Comparison of ENCODE assay signal across 13 cellular contexts in genomic region chr6:74167506-74167905, GRCh38.
A peak's percentile ranks its signal among the peaks of the same experiment; 100 is the strongest.
DNase-seq lines count a peak whose midpoint lies in the region; ATAC-seq and TF ChIP-seq lines count a peak whose summit lies in the region.
"Had no signal": no experiment of that assay in that cellular context is flagged by ENCODE, and none has a peak within 500 bp of the region (broad histone marks: within the 10 kb centered on the region; RNA-seq: fewer than 3 reads in every experiment).

No MANE protein-coding gene starts in this region.

- no peak for DNase-seq in GM23338 (ENCODE audit: low spot score)
- peak; percentile 53 for DNase-seq in MG63
- peak; percentile 3 for DNase-seq in fibroblast of gingiva (ENCODE audit: low read depth)
- DNase-seq in Peyer's patch = no peak
- no peak for DNase-seq in HFFc6
- no peak for DNase-seq in cerebellar cortex (ENCODE audit: low spot score)
- DNase-seq: ACHN; BE2C; Caco-2; CD4-positive, alpha-beta T cell; H9 had no signal

- H3K4me1 Mint-ChIP-seq in GM23338 (no peaks in the 10 kb centered on the region), HFFc6 (ENCODE audit: low read depth) (no peaks in the 10 kb centered on the region)
- H3K4me1 Mint-ChIP-seq: H9 had no signal

- H3K4me1 ChIP-seq in GM23338 (ENCODE audit: insufficient read depth) (no peaks in the 10 kb centered on the region), stomach smooth muscle (ENCODE audit: control insufficient read depth, insufficient read depth, low read length) (peaks cover 8% of the 10 kb centered on the region), Peyer's patch (no peaks in the 10 kb centered on the region)
- H3K4me1 ChIP-seq: BE2C had no signal

- H3K27ac ChIP-seq in GM23338 (ENCODE audit: low read depth) (no peak overlapping the region), stomach smooth muscle (ENCODE audit: low read length) (peak overlapping the region; percentile 69), Peyer's patch (no peak overlapping the region)
- H3K27ac ChIP-seq: C4-2B had no signal

- H3K27ac Mint-ChIP-seq in GM23338 (no peak overlapping the region), HFFc6 (no peak overlapping the region)
- H3K27ac Mint-ChIP-seq: CD4-positive, alpha-beta T cell had no signal

- H3K4me3 Mint-ChIP-seq in GM23338 (no peak overlapping the region), HFFc6 (no peak overlapping the region)
- H3K4me3 Mint-ChIP-seq: CD4-positive, alpha-beta T cell; H9 had no signal

- no peak for ATAC-seq in GM23338

- H3K27me3 Mint-ChIP-seq in GM23338 (ENCODE audit: insufficient read depth, low read depth, poor library complexity) = peaks cover 1% of the 10 kb centered on the region
- H3K27me3 Mint-ChIP-seq in HFFc6 (ENCODE audit: insufficient read depth) = no peaks in the 10 kb centered on the region
- H3K27me3 Mint-ChIP-seq: CD4-positive, alpha-beta T cell had no signal

- H3K4me2 ChIP-seq in GM23338 = no peak overlapping the region

- H3K4me3 ChIP-seq in GM23338 (no peak overlapping the region), MG63 (no peak overlapping the region), stomach smooth muscle (ENCODE audit: low read length in 2 of 2) (peak overlapping the region in 1 of 2 donors; percentile 8), Peyer's patch (no peak overlapping the region)

- H3K36me3 Mint-ChIP-seq in GM23338 (ENCODE audit: low read depth) (no peaks in the 10 kb centered on the region), HFFc6 (ENCODE audit: low read depth) (no peaks in the 10 kb centered on the region)

- no peaks in the 10 kb centered on the region for H3K9me3 ChIP-seq in MG63
- no peaks in the 10 kb centered on the region for H3K9me3 ChIP-seq in stomach smooth muscle (ENCODE audit: control insufficient read depth in 2 of 2, low read length in 2 of 2)
- no peaks in the 10 kb centered on the region for H3K9me3 ChIP-seq in Peyer's patch
- H3K9me3 ChIP-seq: BE2C had no signal

- no peak overlapping the region for H3K9ac ChIP-seq in stomach smooth muscle (ENCODE audit: low read length in 2 of 2)

- TF ChIP-seq CTCF in GM23338 (conservative IDR thresholded peaks at IDR 0.05; ENCODE audit: low read depth in 2 of 2) (no peak), Peyer's patch (IDR thresholded peaks at IDR 0.05) (no peak), HFFc6 (IDR thresholded peaks at IDR 0.05) (no peak)

- no peaks in the 10 kb centered on the region for H3F3A ChIP-seq in GM23338 (replicated peaks; ENCODE audit: low read depth)

- H4K20me1 ChIP-seq in GM23338 (replicated peaks; ENCODE audit: insufficient read depth) = no peaks in the 10 kb centered on the region

- TF ChIP-seq POLR2A in Peyer's patch (IDR thresholded peaks at IDR 0.05) = no peak

- H3K9me3 Mint-ChIP-seq in GM23338 (no peaks in the 10 kb centered on the region), HFFc6 (no peaks in the 10 kb centered on the region)
- H3K9me3 Mint-ChIP-seq: CD4-positive, alpha-beta T cell; H9 had no signal

- H3K79me2 ChIP-seq in GM23338 (replicated peaks; ENCODE audit: insufficient read depth) = no peaks in the 10 kb centered on the region

- H3K36me3 ChIP-seq in GM23338 (ENCODE audit: insufficient read depth) = no peaks in the 10 kb centered on the region
- H3K36me3 ChIP-seq in MG63 = no peaks in the 10 kb centered on the region
- no peaks in the 10 kb centered on the region for H3K36me3 ChIP-seq in stomach smooth muscle (ENCODE audit: control insufficient read depth in 2 of 2, insufficient read depth in 2 of 2, low read length in 2 of 2)
- H3K36me3 ChIP-seq in Peyer's patch = no peaks in the 10 kb centered on the region
- H3K36me3 ChIP-seq: BE2C had no signal

- H2AFZ ChIP-seq in GM23338 = peak overlapping the region; percentile 15; the same call in 1 of the 2 replicates

- no peaks in the 10 kb centered on the region for H3K27me3 ChIP-seq in GM23338 (ENCODE audit: insufficient read depth)
- H3K27me3 ChIP-seq in MG63 = no peaks in the 10 kb centered on the region
- H3K27me3 ChIP-seq in stomach smooth muscle (ENCODE audit: control insufficient read depth in 1 of 2, insufficient read depth in 2 of 2, low read length in 2 of 2) = no peaks in the 10 kb centered on the region
- H3K27me3 ChIP-seq in Peyer's patch = no peaks in the 10 kb centered on the region
- H3K27me3 ChIP-seq: BE2C had no signal

- H3K9me2 ChIP-seq in GM23338 (ENCODE audit: insufficient read depth) = no peaks in the 10 kb centered on the region

TF ChIP-seq in GM23338, 12 proteins besides CTCF, POLR2A, EP300 and RAD21 (continues in another document):
- TF ChIP-seq NANOG (IDR thresholded peaks at IDR 0.05; ENCODE audit: borderline replicate concordance) (no peak), EZH2 (IDR thresholded peaks at IDR 0.05; ENCODE audit: low read depth, unreplicated experiment) (no peak), ZNF331 (CRISPR knock-in tag; IDR thresholded peaks at IDR 0.05; ENCODE audit: low read depth) (no peak), EZH2phosphoT487 (IDR thresholded peaks at IDR 0.05; ENCODE audit: unreplicated experiment) (no peak)
- TF ChIP-seq, protein P1, sequence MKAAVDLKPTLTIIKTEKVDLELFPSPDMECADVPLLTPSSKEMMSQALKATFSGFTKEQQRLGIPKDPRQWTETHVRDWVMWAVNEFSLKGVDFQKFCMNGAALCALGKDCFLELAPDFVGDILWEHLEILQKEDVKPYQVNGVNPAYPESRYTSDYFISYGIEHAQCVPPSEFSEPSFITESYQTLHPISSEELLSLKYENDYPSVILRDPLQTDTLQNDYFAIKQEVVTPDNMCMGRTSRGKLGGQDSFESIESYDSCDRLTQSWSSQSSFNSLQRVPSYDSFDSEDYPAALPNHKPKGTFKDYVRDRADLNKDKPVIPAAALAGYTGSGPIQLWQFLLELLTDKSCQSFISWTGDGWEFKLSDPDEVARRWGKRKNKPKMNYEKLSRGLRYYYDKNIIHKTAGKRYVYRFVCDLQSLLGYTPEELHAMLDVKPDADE (IDR thresholded peaks at IDR 0.05) = no peak
- TF ChIP-seq, protein P2, sequence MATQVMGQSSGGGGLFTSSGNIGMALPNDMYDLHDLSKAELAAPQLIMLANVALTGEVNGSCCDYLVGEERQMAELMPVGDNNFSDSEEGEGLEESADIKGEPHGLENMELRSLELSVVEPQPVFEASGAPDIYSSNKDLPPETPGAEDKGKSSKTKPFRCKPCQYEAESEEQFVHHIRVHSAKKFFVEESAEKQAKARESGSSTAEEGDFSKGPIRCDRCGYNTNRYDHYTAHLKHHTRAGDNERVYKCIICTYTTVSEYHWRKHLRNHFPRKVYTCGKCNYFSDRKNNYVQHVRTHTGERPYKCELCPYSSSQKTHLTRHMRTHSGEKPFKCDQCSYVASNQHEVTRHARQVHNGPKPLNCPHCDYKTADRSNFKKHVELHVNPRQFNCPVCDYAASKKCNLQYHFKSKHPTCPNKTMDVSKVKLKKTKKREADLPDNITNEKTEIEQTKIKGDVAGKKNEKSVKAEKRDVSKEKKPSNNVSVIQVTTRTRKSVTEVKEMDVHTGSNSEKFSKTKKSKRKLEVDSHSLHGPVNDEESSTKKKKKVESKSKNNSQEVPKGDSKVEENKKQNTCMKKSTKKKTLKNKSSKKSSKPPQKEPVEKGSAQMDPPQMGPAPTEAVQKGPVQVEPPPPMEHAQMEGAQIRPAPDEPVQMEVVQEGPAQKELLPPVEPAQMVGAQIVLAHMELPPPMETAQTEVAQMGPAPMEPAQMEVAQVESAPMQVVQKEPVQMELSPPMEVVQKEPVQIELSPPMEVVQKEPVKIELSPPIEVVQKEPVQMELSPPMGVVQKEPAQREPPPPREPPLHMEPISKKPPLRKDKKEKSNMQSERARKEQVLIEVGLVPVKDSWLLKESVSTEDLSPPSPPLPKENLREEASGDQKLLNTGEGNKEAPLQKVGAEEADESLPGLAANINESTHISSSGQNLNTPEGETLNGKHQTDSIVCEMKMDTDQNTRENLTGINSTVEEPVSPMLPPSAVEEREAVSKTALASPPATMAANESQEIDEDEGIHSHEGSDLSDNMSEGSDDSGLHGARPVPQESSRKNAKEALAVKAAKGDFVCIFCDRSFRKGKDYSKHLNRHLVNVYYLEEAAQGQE (IDR thresholded peaks at IDR 0.05; ENCODE audit: unreplicated experiment) = no peak

Comparison
In these comparisons a context has a peak if more than half of its experiments do, and no peak if none do; other contexts are left out.
1. DNase-seq: peak in MG63 (single experiment) and fibroblast of gingiva (single experiment); none in GM23338 (single experiment), Peyer's patch (0 of 3), HFFc6 (single experiment) and cerebellar cortex (single experiment).